ENCODE assay signal across 1 cellular context in genomic region chrX:46545111-46546005, GRCh38.
TF ChIP-seq lines count a peak whose summit lies in the region.

ZNF674 (minus strand) TSS chrX:46545421; CDS start chrX:46542087, 3,334 bp downstream.

TF ChIP-seq in K562, 482 proteins besides CTCF, POLR2A, EP300 and RAD21 (continued from another document and continues in another):
- TF ChIP-seq, protein P1, sequence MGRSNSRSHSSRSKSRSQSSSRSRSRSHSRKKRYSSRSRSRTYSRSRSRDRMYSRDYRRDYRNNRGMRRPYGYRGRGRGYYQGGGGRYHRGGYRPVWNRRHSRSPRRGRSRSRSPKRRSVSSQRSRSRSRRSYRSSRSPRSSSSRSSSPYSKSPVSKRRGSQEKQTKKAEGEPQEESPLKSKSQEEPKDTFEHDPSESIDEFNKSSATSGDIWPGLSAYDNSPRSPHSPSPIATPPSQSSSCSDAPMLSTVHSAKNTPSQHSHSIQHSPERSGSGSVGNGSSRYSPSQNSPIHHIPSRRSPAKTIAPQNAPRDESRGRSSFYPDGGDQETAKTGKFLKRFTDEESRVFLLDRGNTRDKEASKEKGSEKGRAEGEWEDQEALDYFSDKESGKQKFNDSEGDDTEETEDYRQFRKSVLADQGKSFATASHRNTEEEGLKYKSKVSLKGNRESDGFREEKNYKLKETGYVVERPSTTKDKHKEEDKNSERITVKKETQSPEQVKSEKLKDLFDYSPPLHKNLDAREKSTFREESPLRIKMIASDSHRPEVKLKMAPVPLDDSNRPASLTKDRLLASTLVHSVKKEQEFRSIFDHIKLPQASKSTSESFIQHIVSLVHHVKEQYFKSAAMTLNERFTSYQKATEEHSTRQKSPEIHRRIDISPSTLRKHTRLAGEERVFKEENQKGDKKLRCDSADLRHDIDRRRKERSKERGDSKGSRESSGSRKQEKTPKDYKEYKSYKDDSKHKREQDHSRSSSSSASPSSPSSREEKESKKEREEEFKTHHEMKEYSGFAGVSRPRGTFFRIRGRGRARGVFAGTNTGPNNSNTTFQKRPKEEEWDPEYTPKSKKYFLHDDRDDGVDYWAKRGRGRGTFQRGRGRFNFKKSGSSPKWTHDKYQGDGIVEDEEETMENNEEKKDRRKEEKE (IDR thresholded peaks at IDR 0.05; ENCODE audit: borderline replicate concordance in 1 of 2, control insufficient read depth in 1 of 2, low read depth in 2 of 2, low read length in 1 of 2), result no peak
- TF ChIP-seq NUFIP1 (IDR thresholded peaks at IDR 0.05; ENCODE audit: partially characterized antibody) (no peak), USF1 (CRISPR knock-in tag; IDR thresholded peaks at IDR 0.05) (no peak), ZNF717 (CRISPR knock-in tag; IDR thresholded peaks at IDR 0.05) (no peak), SMARCA5 (IDR thresholded peaks at IDR 0.05) (0 out of 2 replicates have a peak, but pooled peaks have one; percentile 37), CHAMP1 (IDR thresholded peaks at IDR 0.05) (no peak), NR4A1 (CRISPR knock-in tag; IDR thresholded peaks at IDR 0.05) (no peak), NR4A1 (tag; IDR thresholded peaks at IDR 0.05) (no peak), PTTG1 (tag; IDR thresholded peaks at IDR 0.05; ENCODE audit: low read depth) (no peak), NR2F6 (CRISPR knock-in tag; IDR thresholded peaks at IDR 0.05) (no peak), GABPB2 (CRISPR knock-in tag; conservative IDR thresholded peaks at IDR 0.05) (no peak), POU5F1 (IDR thresholded peaks at IDR 0.05; ENCODE audit: borderline replicate concordance, low read depth, low read length, partially characterized antibody) (no peak), GATA2 (CRISPR knock-in tag; IDR thresholded peaks at IDR 0.05) (no peak), XRCC3 (IDR thresholded peaks at IDR 0.05) (no peak), EP400 (IDR thresholded peaks at IDR 0.05) (peak; percentile 87), SP2 (IDR thresholded peaks at IDR 0.05; ENCODE audit: extremely low read depth, low read depth, low read length, poor library complexity, severe bottlenecking) (no peak), KLF13 (tag; IDR thresholded peaks at IDR 0.05; ENCODE audit: borderline replicate concordance, low read depth) (no peak), PHB (CRISPR knock-in tag; IDR thresholded peaks at IDR 0.05) (no peak), SIN3B (IDR thresholded peaks at IDR 0.05; ENCODE audit: low read depth) (no peak), SRSF7 (optimal IDR thresholded peaks at IDR 0.05; ENCODE audit: low read depth, low read length) (no peak), ETV1 (tag; conservative IDR thresholded peaks at IDR 0.05; ENCODE audit: low read depth) (peak; percentile 75), CREB3 (tag; conservative IDR thresholded peaks at IDR 0.05; ENCODE audit: low read depth) (no peak), ZNF561 (CRISPR knock-in tag; conservative IDR thresholded peaks at IDR 0.05) (no peak), PCBP2 (IDR thresholded peaks at IDR 0.05; ENCODE audit: low read depth, low read length, poor library complexity, severe bottlenecking) (no peak), ZNF133 (CRISPR knock-in tag; IDR thresholded peaks at IDR 0.05) (no peak), NKRF (IDR thresholded peaks at IDR 0.05; ENCODE audit: borderline replicate concordance) (peak; percentile 48; the same call in 1 of the 2 replicates), NFE2 (IDR thresholded peaks at IDR 0.05; ENCODE audit: low read depth) (no peak), ZNF57 (CRISPR knock-in tag; IDR thresholded peaks at IDR 0.05) (no peak), MCM2 (IDR thresholded peaks at IDR 0.05; ENCODE audit: low read depth) (no peak), GATAD2A (IDR thresholded peaks at IDR 0.05) (no peak), DNMT1 (IDR thresholded peaks at IDR 0.05) (no peak), CHCHD3 (CRISPR knock-in tag; IDR thresholded peaks at IDR 0.05) (no peak), ZNF212 (CRISPR knock-in tag; IDR thresholded peaks at IDR 0.05) (no peak), MTF1 (CRISPR knock-in tag; IDR thresholded peaks at IDR 0.05; ENCODE audit: borderline replicate concordance) (no peak), HDGF (IDR thresholded peaks at IDR 0.05) (no peak), CREB1 (IDR thresholded peaks at IDR 0.05) (peak; percentile 50), CREB1 (CRISPR knock-in tag; IDR thresholded peaks at IDR 0.05) (no peak), ZNF395 (CRISPR knock-in tag; IDR thresholded peaks at IDR 0.05) (no peak), ZFP36 (IDR thresholded peaks at IDR 0.05; ENCODE audit: low read depth, low read length, partially characterized antibody) (no peak), ZNF696 (CRISPR knock-in tag; conservative IDR thresholded peaks at IDR 0.05) (no peak), ZNF408 (CRISPR knock-in tag; IDR thresholded peaks at IDR 0.05; ENCODE audit: low read depth) (no peak), HDAC6 (IDR thresholded peaks at IDR 0.05; ENCODE audit: low read depth, low read length) (no peak), ZBED1 (IDR thresholded peaks at IDR 0.05) (no peak), DPF2 (IDR thresholded peaks at IDR 0.05) (peak; percentile 74), ZFP91 (CRISPR knock-in tag; IDR thresholded peaks at IDR 0.05) (no peak)
- TF ChIP-seq, protein P2, sequence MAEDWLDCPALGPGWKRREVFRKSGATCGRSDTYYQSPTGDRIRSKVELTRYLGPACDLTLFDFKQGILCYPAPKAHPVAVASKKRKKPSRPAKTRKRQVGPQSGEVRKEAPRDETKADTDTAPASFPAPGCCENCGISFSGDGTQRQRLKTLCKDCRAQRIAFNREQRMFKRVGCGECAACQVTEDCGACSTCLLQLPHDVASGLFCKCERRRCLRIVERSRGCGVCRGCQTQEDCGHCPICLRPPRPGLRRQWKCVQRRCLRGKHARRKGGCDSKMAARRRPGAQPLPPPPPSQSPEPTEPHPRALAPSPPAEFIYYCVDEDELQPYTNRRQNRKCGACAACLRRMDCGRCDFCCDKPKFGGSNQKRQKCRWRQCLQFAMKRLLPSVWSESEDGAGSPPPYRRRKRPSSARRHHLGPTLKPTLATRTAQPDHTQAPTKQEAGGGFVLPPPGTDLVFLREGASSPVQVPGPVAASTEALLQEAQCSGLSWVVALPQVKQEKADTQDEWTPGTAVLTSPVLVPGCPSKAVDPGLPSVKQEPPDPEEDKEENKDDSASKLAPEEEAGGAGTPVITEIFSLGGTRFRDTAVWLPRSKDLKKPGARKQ (CRISPR knock-in tag; IDR thresholded peaks at IDR 0.05), result no peak
- TF ChIP-seq, protein P3, sequence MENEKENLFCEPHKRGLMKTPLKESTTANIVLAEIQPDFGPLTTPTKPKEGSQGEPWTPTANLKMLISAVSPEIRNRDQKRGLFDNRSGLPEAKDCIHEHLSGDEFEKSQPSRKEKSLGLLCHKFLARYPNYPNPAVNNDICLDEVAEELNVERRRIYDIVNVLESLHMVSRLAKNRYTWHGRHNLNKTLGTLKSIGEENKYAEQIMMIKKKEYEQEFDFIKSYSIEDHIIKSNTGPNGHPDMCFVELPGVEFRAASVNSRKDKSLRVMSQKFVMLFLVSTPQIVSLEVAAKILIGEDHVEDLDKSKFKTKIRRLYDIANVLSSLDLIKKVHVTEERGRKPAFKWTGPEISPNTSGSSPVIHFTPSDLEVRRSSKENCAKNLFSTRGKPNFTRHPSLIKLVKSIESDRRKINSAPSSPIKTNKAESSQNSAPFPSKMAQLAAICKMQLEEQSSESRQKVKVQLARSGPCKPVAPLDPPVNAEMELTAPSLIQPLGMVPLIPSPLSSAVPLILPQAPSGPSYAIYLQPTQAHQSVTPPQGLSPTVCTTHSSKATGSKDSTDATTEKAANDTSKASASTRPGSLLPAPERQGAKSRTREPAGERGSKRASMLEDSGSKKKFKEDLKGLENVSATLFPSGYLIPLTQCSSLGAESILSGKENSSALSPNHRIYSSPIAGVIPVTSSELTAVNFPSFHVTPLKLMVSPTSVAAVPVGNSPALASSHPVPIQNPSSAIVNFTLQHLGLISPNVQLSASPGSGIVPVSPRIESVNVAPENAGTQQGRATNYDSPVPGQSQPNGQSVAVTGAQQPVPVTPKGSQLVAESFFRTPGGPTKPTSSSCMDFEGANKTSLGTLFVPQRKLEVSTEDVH (IDR thresholded peaks at IDR 0.05; ENCODE audit: low read depth, partially characterized antibody), result no peak
- TF ChIP-seq, protein P4, sequence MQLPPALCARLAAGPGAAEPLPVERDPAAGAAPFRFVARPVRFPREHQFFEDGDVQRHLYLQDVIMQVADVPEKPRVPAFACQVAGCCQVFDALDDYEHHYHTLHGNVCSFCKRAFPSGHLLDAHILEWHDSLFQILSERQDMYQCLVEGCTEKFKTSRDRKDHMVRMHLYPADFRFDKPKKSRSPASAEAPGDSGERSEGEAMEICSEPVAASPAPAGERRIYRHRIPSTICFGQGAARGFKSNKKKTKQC (CRISPR knock-in tag; IDR thresholded peaks at IDR 0.05), result no peak
